In genomic region chr14:53217283-53217994, GRCh38 we compare ENCODE assay signal across 8 cellular contexts.
DNase-seq lines count a peak whose midpoint lies in the region; ATAC-seq, FAIRE-seq and TF ChIP-seq lines count a peak whose summit lies in the region.

No MANE protein-coding gene starts in this region.

- H4K5ac ChIP-seq in H1 (ENCODE audit: insufficient read length, low read depth, low read length), result peak overlapping the region; percentile 52

- no peak overlapping the region for H3K23ac ChIP-seq in H1 (ENCODE audit: insufficient read length)

- H3K9ac ChIP-seq in H1 (replicated peaks in 1 of 4; ENCODE audit: extremely low read depth in 1 of 4, low read depth in 3 of 4, low read length in 3 of 4), result peak overlapping the region in 3 of 4 experiments; percentile 28 to 49 (median 38); a peak in 5 of 7 replicates

- H3K4ac ChIP-seq in H1 (replicated peaks; ENCODE audit: insufficient read length, low read depth, low read length), result no peak overlapping the region

- no peak overlapping the region for H2BK20ac ChIP-seq in H1 (ENCODE audit: low read length)

- peak overlapping the region; percentile 94; the same call in 1 of the 2 replicates for H2AFZ ChIP-seq in H1 (ENCODE audit: low read length)

- peak overlapping the region; percentile 57; the same call in 1 of the 2 replicates for H4K8ac ChIP-seq in H1 (ENCODE audit: extremely low read depth, insufficient read depth, low read length)

- peak; percentile 22 to 28; a peak in 2 of 4 replicates for TF ChIP-seq RAD21 in H1 (IDR thresholded peaks at IDR 0.05 in 1 of 2, conservative IDR thresholded peaks at IDR 0.05 in 1 of 2; ENCODE audit: low read depth in 2 of 2, low read length in 2 of 2)

- no peak overlapping the region for H2BK120ac ChIP-seq in H1 (replicated peaks; ENCODE audit: low read depth, low read length)

- no peaks in the 10 kb centered on the region for H3K27me3 ChIP-seq in H1 (replicated peaks in 1 of 4; ENCODE audit: control insufficient read depth in 3 of 4, extremely low read depth in 1 of 4, insufficient read depth in 3 of 4, low read length in 3 of 4)

- H3K27me3 Mint-ChIP-seq in activated CD4-positive, alpha-beta memory T cell treated with anti-CD3 and anti-CD28 coated beads for 36 hours, result no peaks in the 10 kb centered on the region

- H3K14ac ChIP-seq in H1 (ENCODE audit: insufficient read length), result no peak overlapping the region

- 0 out of 2 replicates have a peak, but pooled peaks cover 2% of the 10 kb centered on the region for H3K23me2 ChIP-seq in H1 (ENCODE audit: low read depth, low read length)

- H3K9me3 ChIP-seq in H1 (ENCODE audit: insufficient read depth in 2 of 2, low read depth in 1 of 2, low read length in 1 of 2) (no peaks in the 10 kb centered on the region), mucosa of descending colon (no peaks in the 10 kb centered on the region)

- no peaks in the 10 kb centered on the region for H3K79me1 ChIP-seq in H1 (ENCODE audit: low read depth, low read length)

- peak overlapping the region; percentile 52 for H3K27ac Mint-ChIP-seq in activated CD4-positive, alpha-beta memory T cell treated with anti-CD3 and anti-CD28 coated beads for 36 hours

- no peaks in the 10 kb centered on the region for H3K9me3 Mint-ChIP-seq in activated CD4-positive, alpha-beta memory T cell treated with anti-CD3 and anti-CD28 coated beads for 36 hours

- no peak overlapping the region for H4K91ac ChIP-seq in H1 (replicated peaks; ENCODE audit: insufficient read length, low read length)

- peak; percentile 78 for DNase-seq in CD1c-positive myeloid dendritic cell (ENCODE audit: extremely low spot score)
- DNase-seq in GM19239 (ENCODE audit: insufficient read length, low spot score), result peak; percentile 42
- peak; percentile 40 to 88 for DNase-seq in NCI-H526 (lab: John Stamatoyannopoulos, UW)
- peak; percentile 88 for DNase-seq in activated CD4-positive, alpha-beta memory T cell treated with anti-CD3 and anti-CD28 coated beads for 36 hours
- DNase-seq in H1 (ENCODE audit: low read depth in 1 of 2, low spot score in 2 of 2), result peak; percentile 77 to 94
- peak; percentile 78 to 85 (median 85) for DNase-seq in mucosa of descending colon
- DNase-seq in stimulated activated CD8-positive, alpha-beta memory T cell treated with anti-CD3 and anti-CD28 coated beads, Interleukin-4, amount 100 ng/mL, for 24 hours (ENCODE audit: low read depth), result peak; percentile 78

- no peak overlapping the region for H2BK15ac ChIP-seq in H1 (ENCODE audit: low read length)

- H3K79me2 ChIP-seq in H1 (ENCODE audit: control insufficient read depth in 1 of 2, insufficient read depth in 2 of 2, low read length in 2 of 2), result no peaks in the 10 kb centered on the region

- peak; percentile 99 for ATAC-seq in HG03432 (IDR thresholded peaks at IDR 0.05; ENCODE audit: unreplicated experiment)
- ATAC-seq in mucosa of descending colon, result peak; percentile 99

- H4K20me1 ChIP-seq in H1 (replicated peaks in 1 of 2; ENCODE audit: control insufficient read depth in 1 of 2, insufficient read depth in 2 of 2, low read length in 2 of 2), result no peaks in the 10 kb centered on the region

- H3K18ac ChIP-seq in H1 (ENCODE audit: extremely low read depth, low read length), result peak overlapping the region; percentile 19

- TF ChIP-seq EP300 in H1 (IDR thresholded peaks at IDR 0.05; ENCODE audit: borderline replicate concordance in 1 of 2, low read depth in 2 of 2, low read length in 2 of 2), result 0 out of 3 replicates have a peak, but pooled peaks of 1 of the 2 experiments have one; percentile 38

- peak; percentile 76 for FAIRE-seq in GM19239 (lab: Jason Lieb, UNC)
- FAIRE-seq in H1 (lab: Jason Lieb, UNC), result no peak

- intact Hi-C loops in activated CD4-positive, alpha-beta memory T cell treated with anti-CD3 and anti-CD28 coated beads for 36 hours (cut with micrococcal nuclease), result loop anchor here (1.0 to 5.0 kb wide), 4 partner anchors 26 to 108 kb away; partner anchors contain the start of gene DDHD1
- intact Hi-C loops in mucosa of descending colon (cut with DNase I, micrococcal nuclease), result no loop called here

- TF ChIP-seq CTCF in H1 (IDR thresholded peaks at IDR 0.05; ENCODE audit: control extremely low read depth in 1 of 3, insufficient read depth in 1 of 3, low read depth in 1 of 3, low read length in 3 of 3) (peak; percentile 35 to 40 (median 38)), mucosa of descending colon (IDR thresholded peaks at IDR 0.05) (peak; percentile 58)

- H3K4me1 Mint-ChIP-seq in activated CD4-positive, alpha-beta memory T cell treated with anti-CD3 and anti-CD28 coated beads for 36 hours (ENCODE audit: low read depth), result peaks cover 5% of the 10 kb centered on the region

- 0 out of 2 replicates have a peak overlapping the region, but pooled peaks have one; percentile 24 for H2BK5ac ChIP-seq in H1 (ENCODE audit: low read depth, low read length)

- POLR2A ChIA-PET in activated CD4-positive, alpha-beta memory T cell treated with anti-CD3 and anti-CD28 coated beads for 36 hours (lab: Charles Lee), result interaction anchor here (1.4 to 1.9 kb wide), 3 partner anchors 26 to 64 kb away, joined by 3 to 10 read pairs (median 6); partner anchors contain the start of gene DDHD1
- POLR2A ChIA-PET in H1 (lab: Charles Lee; ENCODE audit: partially characterized antibody), result interaction anchor here (1.3 to 1.6 kb wide), 3 partner anchors 37 to 76 kb away, joined by 3 to 7 read pairs (median 3); partner anchors contain the start of gene DDHD1

- H3K56ac ChIP-seq in H1 (replicated peaks; ENCODE audit: insufficient read length, low read depth, low read length), result no peak overlapping the region

- H3K27ac ChIP-seq in H1 (ENCODE audit: low read depth, low read length), result no peak overlapping the region

- peak overlapping the region; percentile 56 to 68 for H3K4me2 ChIP-seq in H1 (ENCODE audit: insufficient read depth in 1 of 2, low read depth in 2 of 2, low read length in 2 of 2)

- H3K36me3 ChIP-seq in H1 (ENCODE audit: control insufficient read depth in 2 of 4, insufficient read depth in 4 of 4, low read length in 3 of 4) (no peaks in the 10 kb centered on the region), mucosa of descending colon (ENCODE audit: low read depth) (no peaks in the 10 kb centered on the region)

- H3K4me3 ChIP-seq in H1 (ENCODE audit: extremely low read depth in 1 of 4, insufficient read depth in 2 of 4, low read depth in 3 of 4, low read length in 4 of 4) (peak overlapping the region; percentile 49 to 71 (median 54)), mucosa of descending colon (peak overlapping the region; percentile 30)

- H3K4me3 Mint-ChIP-seq in activated CD4-positive, alpha-beta memory T cell treated with anti-CD3 and anti-CD28 coated beads for 36 hours, result peak overlapping the region; percentile 80

- CTCF ChIA-PET in activated CD4-positive, alpha-beta memory T cell treated with anti-CD3 and anti-CD28 coated beads for 36 hours (lab: Charles Lee), result interaction anchor here (0.7 to 1.7 kb wide), 16 partner anchors 12 to 300 kb away, joined by 3 to 12 read pairs (median 4); partner anchors contain the start of gene DDHD1
- CTCF ChIA-PET in H1 (lab: Charles Lee; ENCODE audit: partially characterized antibody), result interaction anchor here (0.7 to 1.9 kb wide), 18 partner anchors 10 to 256 kb away, joined by 3 to 9 read pairs (median 3); partner anchors contain the start of gene DDHD1

- peak; percentile 54 to 67 for TF ChIP-seq POLR2A in H1 (IDR thresholded peaks at IDR 0.05; ENCODE audit: control extremely low read depth in 1 of 2, low read depth in 2 of 2, low read length in 2 of 2)

- no peaks in the 10 kb centered on the region for H3K36me3 Mint-ChIP-seq in activated CD4-positive, alpha-beta memory T cell treated with anti-CD3 and anti-CD28 coated beads for 36 hours

- H2AK5ac ChIP-seq in H1 (ENCODE audit: low read depth, low read length), result no peak overlapping the region

- WGBS in H1 (ENCODE audit: extremely low coverage in 1 of 2, insufficient coverage in 1 of 2, insufficient read length in 1 of 2, insufficient replicate concordance in 2 of 2, low coverage in 1 of 2, low lambda C conversion rate in 2 of 2, missing lambda C conversion rate in 1 of 2), 2 experiments, result 3% methylated on average over 30 of the region's 39 CpGs; no CpG with 5 or more reads in 1 of the 2 experiments

- H2BK12ac ChIP-seq in H1 (ENCODE audit: low read depth, low read length), result 0 out of 2 replicates have a peak overlapping the region, but pooled peaks have one; percentile 27

- H3K4me1 ChIP-seq in H1 (replicated peaks in 1 of 4; ENCODE audit: control insufficient read depth in 3 of 4, insufficient read depth in 4 of 4, low read length in 3 of 4) (no peaks in the 10 kb centered on the region; a peak in 1 of 7 replicates), mucosa of descending colon (ENCODE audit: low read depth) (peaks cover 7% of the 10 kb centered on the region)

TF ChIP-seq in H1, 55 proteins besides CTCF, POLR2A, EP300 and RAD21:
- no peak for TF ChIP-seq KDM1A (IDR thresholded peaks at IDR 0.05; ENCODE audit: borderline replicate concordance, low read length)
- peak; percentile 47 for TF ChIP-seq USF2 (IDR thresholded peaks at IDR 0.05; ENCODE audit: low read length)
- peak; percentile 81; the same call in 1 of the 2 replicates for TF ChIP-seq EGR1 (IDR thresholded peaks at IDR 0.05; ENCODE audit: borderline replicate concordance, low read depth, low read length)
- peak; percentile 71 for TF ChIP-seq ASH2L (IDR thresholded peaks at IDR 0.05; ENCODE audit: low read length)
- TF ChIP-seq TBP (IDR thresholded peaks at IDR 0.05; ENCODE audit: low read depth, low read length), result peak; percentile 86
- TF ChIP-seq TAF1 (IDR thresholded peaks at IDR 0.05; ENCODE audit: low read depth, low read length), result 0 out of 2 replicates have a peak, but pooled peaks have one; percentile 46
- no peak for TF ChIP-seq CBX8 (IDR thresholded peaks at IDR 0.05; ENCODE audit: borderline replicate concordance, low read depth, low read length)
- TF ChIP-seq PHF8 (conservative IDR thresholded peaks at IDR 0.05; ENCODE audit: low read depth, low read length), result peak; percentile 63; the same call in 1 of the 2 replicates
TF ChIP-seq in H1: peak in this region for 6.
